ENCODE assay signal across 8 cellular contexts in the genomic region with DNA sequence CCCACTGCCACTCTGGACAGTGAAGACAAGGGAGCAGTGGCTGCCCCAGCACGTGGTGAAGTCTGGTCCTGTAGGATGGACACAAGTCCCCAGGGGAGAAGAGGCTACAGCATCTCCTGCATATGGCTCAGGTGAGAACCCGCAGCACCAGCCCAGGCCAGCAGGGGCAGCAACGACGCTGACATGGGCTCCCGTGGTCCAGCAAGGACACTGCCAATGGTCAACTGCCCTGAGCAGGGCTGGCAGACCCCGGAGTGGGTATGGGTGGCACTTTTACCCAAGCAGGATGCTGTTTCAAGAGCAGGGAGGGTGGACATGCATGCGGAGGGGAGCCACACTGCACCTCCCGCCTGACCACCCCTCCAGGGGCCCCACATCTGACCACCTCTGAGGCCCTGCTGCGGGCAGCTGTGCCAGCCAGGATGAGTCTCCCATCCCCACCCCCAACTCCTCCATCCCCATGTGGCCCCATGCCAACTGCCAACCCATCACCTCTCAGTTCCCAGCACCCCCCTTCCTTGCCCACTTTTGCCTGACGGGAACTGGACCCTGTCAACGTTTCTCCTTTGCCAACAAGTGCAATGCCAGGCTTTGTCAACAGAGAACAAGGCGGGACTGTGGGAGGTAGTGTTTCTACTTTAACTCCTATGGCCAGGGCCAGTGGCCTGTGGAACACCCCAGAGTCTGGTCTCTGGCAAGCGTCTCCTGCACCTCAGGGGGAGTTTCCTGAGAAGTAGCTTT. TPM values are rescaled to one million over a fixed set of nuclear protein-coding genes. Genes with fewer than 3 reads are reported as not detected.
DNase-seq lines count a peak whose midpoint lies in the region; ATAC-seq and TF ChIP-seq lines count a peak whose summit lies in the region.

No MANE protein-coding gene starts in this region.

- H3K4me3 Mint-ChIP-seq in mesothelial cell of epicardium, result no peak overlapping the region

- DNase-seq in NCI-H2196 (lab: John Stamatoyannopoulos, UW; ENCODE audit: unreplicated experiment) (peak; percentile 43), NCI-H2196 treated with DMSO at 0.1 percent for 48 hours (lab: John Stamatoyannopoulos, UW; ENCODE audit: unreplicated experiment) (no peak), choroid plexus epithelial cell (ENCODE audit: low read depth) (peak; percentile 56), mesothelial cell of epicardium (ENCODE audit: low spot score in 2 of 2, unreplicated experiment in 2 of 2) (no peak), coronary artery (ENCODE audit: low spot score) (no peak), foreskin melanocyte (no peak)

- H3K4me2 ChIP-seq in OCI-LY3 (ENCODE audit: low read length), result peak overlapping the region; percentile 72

- ATAC-seq in GM18873 (IDR thresholded peaks at IDR 0.05; ENCODE audit: low FRiP score, unreplicated experiment), result no peak

- TF ChIP-seq CTCF in OCI-LY3 (IDR thresholded peaks at IDR 0.05; ENCODE audit: low read depth, low read length), result peak; percentile 33
- TF ChIP-seq CTCF in choroid plexus epithelial cell (conservative IDR thresholded peaks at IDR 0.05; ENCODE audit: low read depth, low read length), result peak; percentile 73
- TF ChIP-seq CTCF in mesothelial cell of epicardium (IDR thresholded peaks at IDR 0.05; ENCODE audit: unreplicated experiment), result peak; percentile 44
- TF ChIP-seq CTCF in coronary artery (IDR thresholded peaks at IDR 0.05), result no peak

- no peaks in the 10 kb centered on the region for H3K27me3 ChIP-seq in OCI-LY3 (ENCODE audit: low read depth, low read length)

- H4K20me1 ChIP-seq in OCI-LY3 (ENCODE audit: insufficient read depth, low read length), result no peaks in the 10 kb centered on the region

- no peak overlapping the region; the same call in 1 of the 2 replicates for H3K9ac ChIP-seq in OCI-LY3 (ENCODE audit: low read length)

- H3K36me3 Mint-ChIP-seq in mesothelial cell of epicardium, result no peaks in the 10 kb centered on the region

- H3K79me2 ChIP-seq in OCI-LY3 (ENCODE audit: low read length), result no peaks in the 10 kb centered on the region

- peaks cover 12% of the 10 kb centered on the region for H3K4me1 ChIP-seq in OCI-LY3 (ENCODE audit: low read length)

- peak overlapping the region; percentile 55 for H3K4me3 ChIP-seq in OCI-LY3 (ENCODE audit: low read length)
- no peak overlapping the region for H3K4me3 ChIP-seq in choroid plexus epithelial cell (ENCODE audit: low read depth, low read length)
- no peak overlapping the region for H3K4me3 ChIP-seq in coronary artery

- no peaks in the 10 kb centered on the region for H3K4me1 Mint-ChIP-seq in mesothelial cell of epicardium

- H3K36me3 ChIP-seq in OCI-LY3 (replicated peaks; ENCODE audit: low read depth, low read length), result no peaks in the 10 kb centered on the region

- no peaks in the 10 kb centered on the region for H3K9me3 ChIP-seq in OCI-LY3 (ENCODE audit: insufficient read depth, low read length)

- H3K27ac ChIP-seq in OCI-LY3 (ENCODE audit: low read length) (no peak overlapping the region), coronary artery (no peak overlapping the region)

- no peak overlapping the region for H2AFZ ChIP-seq in OCI-LY3 (ENCODE audit: low read depth, low read length)

- H3K9me3 Mint-ChIP-seq in mesothelial cell of epicardium, result no peaks in the 10 kb centered on the region

- no peak overlapping the region for H3K27ac Mint-ChIP-seq in mesothelial cell of epicardium

- no peaks in the 10 kb centered on the region for H3K27me3 Mint-ChIP-seq in mesothelial cell of epicardium (ENCODE audit: low read depth)

RNA-seq across cellular contexts. Expression of gene MORN1, which starts 8.6 kb away (rescaled TPM):
- total RNA-seq in mesothelial cell of epicardium, result 21.6 to 25.0 TPM (median 24.3 TPM) in 3 replicates

RNA-seq across cellular contexts. Expression of gene RER1, which starts 8.8 kb away (rescaled TPM):
- total RNA-seq in mesothelial cell of epicardium, result 94.5 to 103 TPM (median 95.1 TPM) in 3 replicates

RNA-seq across cellular contexts. Expression of gene PEX10, which starts 29.6 kb away (rescaled TPM):
- total RNA-seq in mesothelial cell of epicardium, result 25.8 to 26.6 TPM (median 25.9 TPM) in 3 replicates

Comparison
In these comparisons a context has a peak if more than half of its experiments do, and no peak if none do; other contexts are left out.
1. DNase-seq: peak in NCI-H2196 (single experiment) and choroid plexus epithelial cell (single experiment); none in NCI-H2196 treated with DMSO at 0.1 percent for 48 hours (single experiment), mesothelial cell of epicardium (0 of 2), coronary artery (single experiment) and foreskin melanocyte (single experiment).